Comparison of ENCODE assay signal across 22 cellular contexts in genomic region chr18:69233465-69234054, GRCh38.
"Had no signal": no experiment of that assay in that cellular context is flagged by ENCODE, and none has a peak within 500 bp of the region (broad histone marks: within the 10 kb centered on the region; RNA-seq: fewer than 3 reads in every experiment).

No MANE protein-coding gene starts in this region.

- H3K27me3 ChIP-seq: ascending aorta, colonic mucosa, esophagus squamous epithelium, foreskin keratinocyte, neutrophil, tibial nerve, uterus had no signal

- H3K27ac ChIP-seq: ascending aorta, colonic mucosa, esophagus squamous epithelium, foreskin keratinocyte, neutrophil, tibial nerve, uterus had no signal

- ATAC-seq: activated CD4-positive, alpha-beta T cell treated with anti-CD3 and anti-CD28 coated beads for 36 hours; activated CD8-positive, alpha-beta memory T cell treated with anti-CD3 and anti-CD28 coated beads, Interleukin-2, amount 10 ng/mL, durations not matched to agents 7 days and 5 days; foreskin keratinocyte; naive thymus-derived CD8-positive, alpha-beta T cell; T-helper 17 cell had no signal

- DNase-seq: activated CD4-positive, alpha-beta memory T cell treated with anti-CD3 and anti-CD28 coated beads for 36 hours; activated CD4-positive, alpha-beta T cell treated with anti-CD3 and anti-CD28 coated beads for 36 hours; activated CD8-positive, alpha-beta memory T cell treated with anti-CD3 and anti-CD28 coated beads, Interleukin-2, amount 10 ng/mL, durations not matched to agents 7 days and 5 days; activated naive CD4-positive, alpha-beta T cell treated with anti-CD3 and anti-CD28 coated beads, Interleukin-2, amount 10 ng/mL, durations not matched to agents 7 days and 5 days; activated T-cell treated with anti-CD3 and anti-CD28 coated beads, Interleukin-2, amount 50 U/mL, for 24 hours; central memory CD4-positive, alpha-beta T cell; colonic mucosa; effector CD4-positive, alpha-beta T cell; esophagus squamous epithelium; foreskin keratinocyte; glutamatergic neuron; naive thymus-derived CD8-positive, alpha-beta T cell; posterior cingulate gyrus; retina; small intestine; stimulated activated CD4-positive, alpha-beta T cell treated with anti-CD3 and anti-CD28 coated beads, Interleukin-4, amount 100 ng/mL, for 24 hours; stimulated activated naive CD4-positive, alpha-beta T cell; T-helper 17 cell; uterus had no signal

- H3K4me3 ChIP-seq: ascending aorta, colonic mucosa, esophagus squamous epithelium, tibial nerve, uterus had no signal

- H3K36me3 ChIP-seq: ascending aorta, colonic mucosa, esophagus squamous epithelium, neutrophil, tibial nerve, uterus had no signal

- H3K4me1 ChIP-seq: ascending aorta, colonic mucosa, esophagus squamous epithelium, foreskin keratinocyte, tibial nerve, uterus had no signal

- H3K9me3 ChIP-seq: ascending aorta, colonic mucosa, esophagus squamous epithelium, neutrophil, tibial nerve, uterus had no signal
